12 cellular contexts compared by ENCODE assay signal in genomic region chr3:140756240-140757016, GRCh38.
A peak's percentile ranks its signal among the peaks of the same experiment; 100 is the strongest.
DNase-seq lines count a peak whose midpoint lies in the region; ATAC-seq and TF ChIP-seq lines count a peak whose summit lies in the region.
"Had no signal": no experiment of that assay in that cellular context is flagged by ENCODE, and none has a peak within 500 bp of the region (broad histone marks: within the 10 kb centered on the region; RNA-seq: fewer than 3 reads in every experiment).

No MANE protein-coding gene starts in this region.

- intact Hi-C loops in Calu3 (cut with micrococcal nuclease; ENCODE audit: unreplicated experiment): loop anchor here (2.0 kb wide), 1 partner anchor 1294 kb away; no protein-coding TSS in a partner anchor
- intact Hi-C loops in cardiac septum (cut with DNase I): no loop called here

- no peak overlapping the region for H3K4me3 Mint-ChIP-seq in Calu3 (ENCODE audit: low read depth, unreplicated experiment)

- peaks cover 27% of the 10 kb centered on the region for H3K4me1 Mint-ChIP-seq in Calu3 (ENCODE audit: low read depth, unreplicated experiment)

- DNase-seq in Calu3 (peak; percentile 56), GM19240 (ENCODE audit: insufficient read length, low spot score) (peak; percentile 41), NCI-H1048 (lab: John Stamatoyannopoulos, UW) (no peak), cardiac septum (ENCODE audit: low spot score) (no peak), COLO668 (lab: John Stamatoyannopoulos, UW; ENCODE audit: unreplicated experiment) (no peak)
- no peak for DNase-seq in stimulated activated CD4-positive, alpha-beta T cell treated with anti-CD3 and anti-CD28 coated beads, Interleukin-4, amount 100 ng/mL, for 24 hours
- DNase-seq: dermis blood vessel endothelial cell, head of caudate nucleus, OCI-M1, sigmoid colon had no signal

- no TSS peak for BruUV-seq in Calu3 (replicated peaks; lab: Mats Ljungman, UMichigan)

- CTCF ChIA-PET in Calu3 (lab: Charles Lee): no interaction called here

- ATAC-seq in HG02642 (IDR thresholded peaks at IDR 0.05; ENCODE audit: poor library complexity, unreplicated experiment) (peak; percentile 69), HG03442 (IDR thresholded peaks at IDR 0.05; ENCODE audit: unreplicated experiment) (peak; percentile 46)

- peaks cover 3% of the 10 kb centered on the region for H3K9me3 Mint-ChIP-seq in Calu3 (ENCODE audit: low read depth, unreplicated experiment)

- TF ChIP-seq CTCF in Calu3 (IDR thresholded peaks at IDR 0.05; ENCODE audit: unreplicated experiment): no peak

- H3K27me3 Mint-ChIP-seq in Calu3 (ENCODE audit: unreplicated experiment): peaks cover 20% of the 10 kb centered on the region

- no peaks in the 10 kb centered on the region for H3K36me3 Mint-ChIP-seq in Calu3 (ENCODE audit: insufficient read depth, unreplicated experiment)

- H3K27ac Mint-ChIP-seq in Calu3 (ENCODE audit: unreplicated experiment): peak overlapping the region; percentile 4

Comparison
In these comparisons a context has a peak if more than half of its experiments do, and no peak if none do; other contexts are left out.
1. DNase-seq: peak in Calu3 (single experiment) and GM19240 (single experiment); none in NCI-H1048 (single experiment), cardiac septum (single experiment), COLO668 (single experiment) and stimulated activated CD4-positive, alpha-beta T cell treated with anti-CD3 and anti-CD28 coated beads, Interleukin-4, amount 100 ng/mL, for 24 hours (single experiment).